8 cellular contexts compared by ENCODE assay signal in genomic region chr1:91569411-91570104, GRCh38.
DNase-seq lines count a peak whose midpoint lies in the region; ATAC-seq and TF ChIP-seq lines count a peak whose summit lies in the region.

No MANE protein-coding gene starts in this region.

- CTCF ChIA-PET in SK-N-SH (lab: Yijun Ruan, JAX), result no interaction called here

- no peaks in the 10 kb centered on the region for H3K79me2 ChIP-seq in SK-N-SH (ENCODE audit: insufficient read depth)

- H3K9me3 ChIP-seq in SK-N-SH (no peaks in the 10 kb centered on the region), gastrocnemius medialis (no peaks in the 10 kb centered on the region)

- TF ChIP-seq RAD21 in SK-N-SH (IDR thresholded peaks at IDR 0.05; ENCODE audit: low read length), result no peak

- H3K36me3 ChIP-seq in SK-N-SH (replicated peaks in 1 of 2; ENCODE audit: control insufficient read depth in 1 of 2, insufficient read depth in 2 of 2, low read length in 1 of 2) (no peaks in the 10 kb centered on the region), gastrocnemius medialis (no peaks in the 10 kb centered on the region)

- ATAC-seq in gastrocnemius medialis, result peak; percentile 92 to 96
- ATAC-seq in HG02588 (IDR thresholded peaks at IDR 0.05; ENCODE audit: unreplicated experiment), result no peak
- ATAC-seq in HG03354 (IDR thresholded peaks at IDR 0.05; ENCODE audit: poor library complexity, severe bottlenecking, unreplicated experiment), result no peak

- H3K27ac ChIP-seq in SK-N-SH (ENCODE audit: low read depth in 2 of 2, low read length in 1 of 2) (peak overlapping the region in 1 of 2 experiments; percentile 27; a peak in 1 of 4 replicates), gastrocnemius medialis (peak overlapping the region; percentile 61 to 73 (median 68))

- WGBS in SK-N-SH (ENCODE audit: low lambda C conversion rate), result 16% methylated on average over 7 of the region's 7 CpGs

- in situ Hi-C loops in GM13976 (cut with MboI; ENCODE audit: low sequenced_read_pairs, unreplicated experiment) (no loop called here), gastrocnemius medialis (cut with MboI; ENCODE audit: low sequenced_read_pairs in 4 of 4) (no loop called here)

- intact Hi-C loops in gastrocnemius medialis (cut with DNase I; ENCODE audit: low total_unique reads), result no loop called here

- H3K27me3 ChIP-seq in SK-N-SH (ENCODE audit: insufficient read depth), result no peaks in the 10 kb centered on the region
- H3K27me3 ChIP-seq in gastrocnemius medialis, result no peaks in the 10 kb centered on the region

- peak overlapping the region; percentile 19; the same call in 1 of the 2 replicates for H3K4me2 ChIP-seq in SK-N-SH

- TF ChIP-seq EP300 in SK-N-SH (IDR thresholded peaks at IDR 0.05; ENCODE audit: borderline replicate concordance in 1 of 2, low read depth in 1 of 2, low read length in 1 of 2), result no peak

- H3K4me1 ChIP-seq in SK-N-SH (ENCODE audit: control insufficient read depth in 1 of 2, insufficient read depth in 2 of 2, low read depth in 1 of 2, low read length in 1 of 2) (no peaks in the 10 kb centered on the region), gastrocnemius medialis (peaks cover 0 to 10% of the 10 kb centered on the region in 2 donors)

- H2AFZ ChIP-seq in SK-N-SH (ENCODE audit: low read depth), result peak overlapping the region; percentile 78; the same call in 1 of the 2 replicates

- DNase-seq in GM13976 (ENCODE audit: low spot score), result peak; percentile 1
- no peak for DNase-seq in SK-N-SH
- peak; percentile 90 for DNase-seq in fibroblast of the conjunctiva (ENCODE audit: low read depth)
- peak; percentile 72 to 86 for DNase-seq in gastrocnemius medialis
- DNase-seq in GM19238 (ENCODE audit: insufficient read length, low spot score), result no peak
- DNase-seq in GM20000 (ENCODE audit: low spot score), result no peak

- H4K20me1 ChIP-seq in SK-N-SH (ENCODE audit: insufficient read depth), result no peaks in the 10 kb centered on the region

- no peaks in the 10 kb centered on the region for H3F3A ChIP-seq in SK-N-SH (replicated peaks; ENCODE audit: insufficient read depth)

- no peak for TF ChIP-seq POLR2A in gastrocnemius medialis (IDR thresholded peaks at IDR 0.05)

- no peaks in the 10 kb centered on the region for H3K9me2 ChIP-seq in SK-N-SH

- POLR2A ChIA-PET in SK-N-SH (lab: Yijun Ruan, JAX), result no interaction called here

- H3K4me3 ChIP-seq in SK-N-SH (ENCODE audit: low read depth in 2 of 2, low read length in 1 of 2) (no peak overlapping the region), gastrocnemius medialis (no peak overlapping the region)

- TF ChIP-seq CTCF in GM13976 (IDR thresholded peaks at IDR 0.05; ENCODE audit: borderline replicate concordance, control extremely low read depth, extremely low read depth, insufficient read depth, missing control alignments) (no peak), SK-N-SH (IDR thresholded peaks at IDR 0.05) (no peak), gastrocnemius medialis (IDR thresholded peaks at IDR 0.05 in 4 of 5, conservative IDR thresholded peaks at IDR 0.05 in 1 of 5) (no peak), GM20000 (IDR thresholded peaks at IDR 0.05; ENCODE audit: extremely low read depth, missing control alignments) (no peak)

- no peak overlapping the region for H3K9ac ChIP-seq in SK-N-SH

TF ChIP-seq in SK-N-SH, 30 proteins besides CTCF, POLR2A, EP300 and RAD21:
- TF ChIP-seq RCOR1 (IDR thresholded peaks at IDR 0.05; ENCODE audit: low read length), result no peak
- no peak for TF ChIP-seq GATA2 (CRISPR knock-in tag; IDR thresholded peaks at IDR 0.05)
- peak; percentile 63; the same call in 1 of the 2 replicates for TF ChIP-seq MAX (IDR thresholded peaks at IDR 0.05; ENCODE audit: low read depth)
- peak; percentile 31; the same call in 1 of the 2 replicates for TF ChIP-seq PBX3 (IDR thresholded peaks at IDR 0.05)
- TF ChIP-seq POLR2AphosphoS5 (IDR thresholded peaks at IDR 0.05; ENCODE audit: low read depth, low read length), result no peak
- TF ChIP-seq TCF12 (IDR thresholded peaks at IDR 0.05), result peak; percentile 34; the same call in 1 of the 2 replicates
- no peak for TF ChIP-seq GABPA (IDR thresholded peaks at IDR 0.05; ENCODE audit: low read depth)
- TF ChIP-seq FOSL2 (IDR thresholded peaks at IDR 0.05; ENCODE audit: borderline replicate concordance, low read depth), result peak; percentile 47; the same call in 1 of the 2 replicates
- TF ChIP-seq NFIC (IDR thresholded peaks at IDR 0.05; ENCODE audit: borderline replicate concordance), result peak; percentile 50; the same call in 1 of the 2 replicates
- no peak for TF ChIP-seq SMC3 (IDR thresholded peaks at IDR 0.05; ENCODE audit: low read depth, low read length)
TF ChIP-seq in SK-N-SH: peak in this region for 5.

Comparison
In these comparisons a context has a peak if more than half of its experiments do, and no peak if none do; other contexts are left out.
1. DNase-seq: peak in GM13976 (single experiment), fibroblast of the conjunctiva (single experiment) and gastrocnemius medialis (2 of 2); none in SK-N-SH (single experiment), GM19238 (single experiment) and GM20000 (single experiment).
2. ATAC-seq: peak in gastrocnemius medialis (2 of 2); none in HG02588 (single experiment) and HG03354 (single experiment).